Comparison of ENCODE assay signal across 11 cellular contexts in the genomic region with DNA sequence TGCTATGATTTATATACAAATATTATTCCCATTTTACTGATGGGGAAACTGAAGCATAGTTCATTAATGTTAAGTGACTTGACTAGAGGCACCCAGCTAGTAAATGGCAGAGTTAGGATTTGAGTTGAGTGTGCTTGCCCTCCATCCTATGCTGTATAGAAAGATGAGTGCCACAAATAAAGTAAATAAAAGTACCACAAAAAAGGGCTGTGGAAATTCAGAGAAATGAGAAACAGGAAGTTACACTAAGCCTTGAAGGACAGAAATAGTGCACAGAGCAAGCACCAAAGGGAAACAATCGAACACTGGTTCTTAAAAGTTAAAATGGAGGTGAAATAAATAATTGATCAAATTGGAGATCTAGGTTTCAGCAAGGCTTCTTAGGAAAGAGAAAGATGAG. TPM values are rescaled to one million over a fixed set of nuclear protein-coding genes. Genes with fewer than 3 reads are reported as not detected.
DNase-seq lines count a peak whose midpoint lies in the region; ATAC-seq and TF ChIP-seq lines count a peak whose summit lies in the region.
"Had no signal": no experiment of that assay in that cellular context is flagged by ENCODE, and none has a peak within 500 bp of the region (broad histone marks: within the 10 kb centered on the region; RNA-seq: fewer than 3 reads in every experiment).

No MANE protein-coding gene starts in this region.

- peak; percentile 65 for ATAC-seq in GM18511 (IDR thresholded peaks at IDR 0.05; ENCODE audit: unreplicated experiment)
- ATAC-seq in HG02642 (IDR thresholded peaks at IDR 0.05; ENCODE audit: poor library complexity, unreplicated experiment) = peak; percentile 51
- ATAC-seq in T-helper 17 cell = peak; percentile 84
- no peak for ATAC-seq in natural killer cell
- no peak for ATAC-seq in GM18870 (IDR thresholded peaks at IDR 0.05; ENCODE audit: unreplicated experiment)
- no peak for ATAC-seq in HG02852 (IDR thresholded peaks at IDR 0.05; ENCODE audit: unreplicated experiment)

- intact Hi-C loops in natural killer cell (cut with micrococcal nuclease) = no loop called here

- peak overlapping the region; percentile 76 for H3K27ac Mint-ChIP-seq in T-helper 17 cell
- peak overlapping the region; percentile 49 to 68 for H3K27ac Mint-ChIP-seq in natural killer cell

- H3K36me3 Mint-ChIP-seq in T-helper 17 cell (ENCODE audit: low read depth) (no peaks in the 10 kb centered on the region), natural killer cell (no peaks in the 10 kb centered on the region)

- DNase-seq in T-helper 17 cell (no peak), natural killer cell (no peak), glomerular visceral epithelial cell (ENCODE audit: extremely low spot score) (no peak)
- DNase-seq: activated CD4-positive, CD25-positive, alpha-beta regulatory T cell; amniotic stem cell; NCI-H774 had no signal

- H3K4me1 Mint-ChIP-seq in T-helper 17 cell = peaks cover 23% of the 10 kb centered on the region
- peaks cover 13 to 18% of the 10 kb centered on the region in 2 donors for H3K4me1 Mint-ChIP-seq in natural killer cell

- no peaks in the 10 kb centered on the region for H3K27me3 Mint-ChIP-seq in T-helper 17 cell
- H3K27me3 Mint-ChIP-seq in natural killer cell (ENCODE audit: low read depth in 2 of 2) = no peaks in the 10 kb centered on the region

- H3K9me3 ChIP-seq in T-helper 17 cell (ENCODE audit: control insufficient read depth, low read length, poor library complexity, severe bottlenecking) = no peaks in the 10 kb centered on the region
- H3K9me3 ChIP-seq: suprapubic skin had no signal

- H3K4me3 Mint-ChIP-seq in T-helper 17 cell (peak overlapping the region; percentile 49), natural killer cell (peak overlapping the region; percentile 47)

- TF ChIP-seq CTCF in natural killer cell (IDR thresholded peaks at IDR 0.05) = no peak

- H3K9me3 Mint-ChIP-seq in natural killer cell = no peaks in the 10 kb centered on the region

RNA-seq across cellular contexts. Expression of a gene that starts 9.2 kb away (rescaled TPM):
- total RNA-seq in T-helper 17 cell = 1 to 10 TPM; 7.5 to 9.1 TPM
- total RNA-seq in natural killer cell = 1 to 10 TPM in 1 of 3 donors, under 1 TPM in 2; 0.35 to 2.4 (median 0.75) TPM

Comparison
In these comparisons a context has a peak if more than half of its experiments do, and no peak if none do; other contexts are left out.
1. ATAC-seq: peak in GM18511 (single experiment), HG02642 (single experiment) and T-helper 17 cell (single experiment); none in natural killer cell (0 of 3), GM18870 (single experiment) and HG02852 (single experiment).